Comparison of ENCODE assay signal across 11 cellular contexts in the genomic region with DNA sequence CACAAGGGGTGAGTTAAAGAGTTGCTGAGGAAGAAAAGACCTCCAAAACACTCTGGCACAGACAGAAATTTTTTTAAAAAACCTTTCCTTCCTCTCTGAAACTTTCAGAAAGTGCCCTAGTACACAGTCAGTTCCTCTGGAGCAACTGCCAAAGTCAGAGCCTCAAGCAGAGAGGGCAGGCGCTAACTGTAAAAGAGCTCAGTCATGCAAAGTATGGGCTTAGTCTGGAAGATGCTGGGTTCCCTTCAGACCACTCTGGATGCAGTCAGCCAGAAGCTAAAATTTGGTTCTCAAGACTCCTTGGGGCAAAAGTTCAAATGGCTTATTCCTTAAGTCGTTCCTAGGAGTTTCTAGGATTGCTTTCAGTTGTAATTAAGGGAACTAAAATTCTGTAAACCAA.
DNase-seq lines count a peak whose midpoint lies in the region; ATAC-seq, FAIRE-seq and TF ChIP-seq lines count a peak whose summit lies in the region.
"Had no signal": no experiment of that assay in that cellular context is flagged by ENCODE, and none has a peak within 500 bp of the region (broad histone marks: within the 10 kb centered on the region; RNA-seq: fewer than 3 reads in every experiment).

No MANE protein-coding gene starts in this region.

- H3K79me1 ChIP-seq in mesendoderm (ENCODE audit: low read length): no peaks in the 10 kb centered on the region

- no peak for TF ChIP-seq CTCF in astrocyte of the spinal cord (IDR thresholded peaks at IDR 0.05; ENCODE audit: low read depth, low read length)

- in situ Hi-C loops in G401 (cut with HindIII; ENCODE audit: low sequenced_read_pairs) (no loop called here), astrocyte of the spinal cord (cut with HindIII; ENCODE audit: low sequenced_read_pairs) (no loop called here)

- DNase-seq in G401 (ENCODE audit: low spot score): peak; percentile 5
- DNase-seq in NAMALWA (ENCODE audit: low spot score): peak; percentile 16
- DNase-seq in astrocyte of the spinal cord (ENCODE audit: low read depth, low spot score): peak; percentile 34
- peak; percentile 16 for DNase-seq in mesendoderm
- no peak for DNase-seq in SKM-1 (lab: John Stamatoyannopoulos, UW; ENCODE audit: unreplicated experiment)
- no peak for DNase-seq in frontal cortex (ENCODE audit: low spot score in 2 of 2)
- DNase-seq in activated effector memory CD4-positive, alpha-beta T cell treated with anti-CD3 and anti-CD28 coated beads, Interleukin-2, amount 50 U/mL, for 16 hours: no peak
- DNase-seq: gastrocnemius medialis, NCI-H2107, ovary had no signal

- H3K9ac ChIP-seq in mesendoderm (ENCODE audit: low read length): no peak overlapping the region

- H2AK5ac ChIP-seq in mesendoderm (ENCODE audit: low read length): no peak overlapping the region

- H3K27ac ChIP-seq in mesendoderm (ENCODE audit: low read depth, low read length): no peak overlapping the region
- H3K27ac ChIP-seq: gastrocnemius medialis, ovary had no signal

- H3K56ac ChIP-seq in mesendoderm (ENCODE audit: low read length): no peak overlapping the region

- H3K18ac ChIP-seq in mesendoderm (ENCODE audit: low read length): no peak overlapping the region

- H3K27me3 ChIP-seq in mesendoderm (ENCODE audit: insufficient read depth, low read length, poor library complexity): no peaks in the 10 kb centered on the region
- H3K27me3 ChIP-seq: gastrocnemius medialis, ovary had no signal

- H2BK15ac ChIP-seq in mesendoderm (replicated peaks; ENCODE audit: low read depth): no peak overlapping the region

- H2BK120ac ChIP-seq in mesendoderm (ENCODE audit: low read depth, low read length): no peak overlapping the region

- no peak overlapping the region for H4K8ac ChIP-seq in mesendoderm (ENCODE audit: low read depth, low read length)

- no peak overlapping the region for H4K5ac ChIP-seq in mesendoderm (ENCODE audit: low read length)

- ATAC-seq in HG02852 (IDR thresholded peaks at IDR 0.05; ENCODE audit: unreplicated experiment): no peak
- ATAC-seq: gastrocnemius medialis had no signal

- no peaks in the 10 kb centered on the region for H3K36me3 ChIP-seq in mesendoderm (ENCODE audit: control insufficient read depth, insufficient read depth, low read length)
- H3K36me3 ChIP-seq: gastrocnemius medialis, ovary had no signal

- H3K79me2 ChIP-seq in mesendoderm (ENCODE audit: control insufficient read depth, insufficient read depth, low read length): no peaks in the 10 kb centered on the region

- H3K23ac ChIP-seq in mesendoderm (ENCODE audit: low read length): no peak overlapping the region

- H3K4me2 ChIP-seq in mesendoderm (ENCODE audit: low read length): no peak overlapping the region

- H3K4ac ChIP-seq in mesendoderm (ENCODE audit: low read depth, low read length): no peak overlapping the region

- H3K4me3 ChIP-seq in astrocyte of the spinal cord (ENCODE audit: low read depth, low read length): no peak overlapping the region
- H3K4me3 ChIP-seq in mesendoderm (ENCODE audit: low read length): no peak overlapping the region
- H3K4me3 ChIP-seq: gastrocnemius medialis, ovary had no signal

- H2BK5ac ChIP-seq in mesendoderm (ENCODE audit: low read length): no peak overlapping the region

- FAIRE-seq in frontal cortex (lab: Jason Lieb, UNC): no peak

- no peaks in the 10 kb centered on the region for H3K4me1 ChIP-seq in mesendoderm (ENCODE audit: control insufficient read depth, low read depth, low read length)
- H3K4me1 ChIP-seq: gastrocnemius medialis had no signal

- WGBS in mesendoderm (ENCODE audit: extremely low coverage, insufficient coverage, low lambda C conversion rate): no CpG with 5 or more reads among the region's 2 CpGs

Comparison
In these comparisons a context has a peak if more than half of its experiments do, and no peak if none do; other contexts are left out.
1. DNase-seq: peak in G401 (single experiment), NAMALWA (single experiment), astrocyte of the spinal cord (single experiment) and mesendoderm (single experiment); none in SKM-1 (single experiment), frontal cortex (0 of 2) and activated effector memory CD4-positive, alpha-beta T cell treated with anti-CD3 and anti-CD28 coated beads, Interleukin-2, amount 50 U/mL, for 16 hours (single experiment).